1 cellular context compared by ENCODE assay signal in genomic region chr6:100948381-100949133, GRCh38.
TF ChIP-seq lines count a peak whose summit lies in the region.

No MANE protein-coding gene starts in this region.

TF ChIP-seq in HepG2, 621 proteins besides CTCF, POLR2A, EP300 and RAD21 (continued from another document and continues in another):
- no peak for TF ChIP-seq IRF9 (CRISPR knock-in tag; IDR thresholded peaks at IDR 0.05; ENCODE audit: borderline replicate concordance)
- no peak for TF ChIP-seq ZNF142 (CRISPR knock-in tag; IDR thresholded peaks at IDR 0.05)
- no peak for TF ChIP-seq NR0B2 (CRISPR knock-in tag; IDR thresholded peaks at IDR 0.05)
- TF ChIP-seq FLYWCH1 (CRISPR knock-in tag; IDR thresholded peaks at IDR 0.05) = no peak
- TF ChIP-seq BCL3 (CRISPR knock-in tag; IDR thresholded peaks at IDR 0.05) = no peak
- TF ChIP-seq RFX1 (IDR thresholded peaks at IDR 0.05) = no peak
- no peak for TF ChIP-seq KLF6 (CRISPR knock-in tag; IDR thresholded peaks at IDR 0.05)
- no peak for TF ChIP-seq ZNF230 (CRISPR knock-in tag; IDR thresholded peaks at IDR 0.05)
- no peak for TF ChIP-seq ZNF850 (CRISPR knock-in tag; conservative IDR thresholded peaks at IDR 0.05)
- TF ChIP-seq ZNF839 (CRISPR knock-in tag; IDR thresholded peaks at IDR 0.05; ENCODE audit: borderline replicate concordance) = no peak
- TF ChIP-seq ZNF83 (CRISPR knock-in tag; IDR thresholded peaks at IDR 0.05; ENCODE audit: borderline replicate concordance) = no peak
- TF ChIP-seq DNMT3B (CRISPR knock-in tag; conservative IDR thresholded peaks at IDR 0.05) = no peak
- TF ChIP-seq SMYD3 (CRISPR knock-in tag; IDR thresholded peaks at IDR 0.05) = no peak
- TF ChIP-seq SP5 (CRISPR knock-in tag; IDR thresholded peaks at IDR 0.05; ENCODE audit: borderline replicate concordance, low read depth) = no peak
- no peak for TF ChIP-seq AGO1 (IDR thresholded peaks at IDR 0.05; ENCODE audit: low read depth, low read length, poor library complexity, severe bottlenecking)
- TF ChIP-seq TCF7 (IDR thresholded peaks at IDR 0.05; ENCODE audit: low read depth) = peak; percentile 64
- TF ChIP-seq ZNF557 (CRISPR knock-in tag; IDR thresholded peaks at IDR 0.05) = no peak
- no peak for TF ChIP-seq PRPF4 (IDR thresholded peaks at IDR 0.05; ENCODE audit: low read depth, low read length, poor library complexity, severe bottlenecking)
- TF ChIP-seq SMARCC2 (IDR thresholded peaks at IDR 0.05) = no peak
- no peak for TF ChIP-seq ARNT (IDR thresholded peaks at IDR 0.05)
- TF ChIP-seq ZNF33A (CRISPR knock-in tag; IDR thresholded peaks at IDR 0.05; ENCODE audit: borderline replicate concordance) = no peak
- no peak for TF ChIP-seq MEIS2 (CRISPR knock-in tag; IDR thresholded peaks at IDR 0.05)
- TF ChIP-seq ZBTB14 (CRISPR knock-in tag; IDR thresholded peaks at IDR 0.05) = no peak
- TF ChIP-seq ETV5 (CRISPR knock-in tag; IDR thresholded peaks at IDR 0.05; ENCODE audit: borderline replicate concordance) = 0 out of 2 replicates have a peak, but pooled peaks have one; percentile 37
- TF ChIP-seq NRL (CRISPR knock-in tag; IDR thresholded peaks at IDR 0.05; ENCODE audit: borderline replicate concordance) = no peak
- no peak for TF ChIP-seq SRSF1 (optimal IDR thresholded peaks at IDR 0.05; ENCODE audit: low read depth, low read length)
- no peak for TF ChIP-seq ATF6 (CRISPR knock-in tag; conservative IDR thresholded peaks at IDR 0.05)
- no peak for TF ChIP-seq JARID2 (CRISPR knock-in tag; IDR thresholded peaks at IDR 0.05; ENCODE audit: insufficient replicate concordance)
- TF ChIP-seq ZNF292 (CRISPR knock-in tag; IDR thresholded peaks at IDR 0.05; ENCODE audit: borderline replicate concordance, low read depth) = no peak
- no peak for TF ChIP-seq LBX2 (CRISPR knock-in tag; IDR thresholded peaks at IDR 0.05; ENCODE audit: borderline replicate concordance)
- no peak for TF ChIP-seq ZNF672 (CRISPR knock-in tag; IDR thresholded peaks at IDR 0.05)
- TF ChIP-seq U2AF2 (IDR thresholded peaks at IDR 0.05; ENCODE audit: low read depth, low read length) = no peak
- no peak for TF ChIP-seq TMF1 (CRISPR knock-in tag; IDR thresholded peaks at IDR 0.05; ENCODE audit: low read depth)
- no peak for TF ChIP-seq TCF7L2 (IDR thresholded peaks at IDR 0.05; ENCODE audit: low read depth, low read length)
- TF ChIP-seq ZBTB20 (CRISPR knock-in tag; IDR thresholded peaks at IDR 0.05; ENCODE audit: borderline replicate concordance, low read depth) = peak; percentile 72; the same call in 1 of the 2 replicates
- TF ChIP-seq ZMYM3 (CRISPR knock-in tag; IDR thresholded peaks at IDR 0.05) = no peak
- no peak for TF ChIP-seq ZNF234 (CRISPR knock-in tag; conservative IDR thresholded peaks at IDR 0.05)
- TF ChIP-seq ZSCAN21 (CRISPR knock-in tag; IDR thresholded peaks at IDR 0.05; ENCODE audit: borderline replicate concordance) = no peak
- no peak for TF ChIP-seq PRDM15 (CRISPR knock-in tag; IDR thresholded peaks at IDR 0.05)
- TF ChIP-seq ZNF614 (CRISPR knock-in tag; IDR thresholded peaks at IDR 0.05; ENCODE audit: borderline replicate concordance) = no peak
- no peak for TF ChIP-seq ZNF644 (CRISPR knock-in tag; IDR thresholded peaks at IDR 0.05; ENCODE audit: low read depth)
- no peak for TF ChIP-seq STAT5B (CRISPR knock-in tag; IDR thresholded peaks at IDR 0.05)
- no peak for TF ChIP-seq PHF8 (CRISPR knock-in tag; IDR thresholded peaks at IDR 0.05)
- no peak for TF ChIP-seq KLF9 (CRISPR knock-in tag; IDR thresholded peaks at IDR 0.05; ENCODE audit: low read depth)
- TF ChIP-seq ZC3H13 (CRISPR knock-in tag; IDR thresholded peaks at IDR 0.05) = no peak
- no peak for TF ChIP-seq ZNF724P (CRISPR knock-in tag; IDR thresholded peaks at IDR 0.05; ENCODE audit: borderline replicate concordance)
- no peak for TF ChIP-seq ZNF530 (CRISPR knock-in tag; IDR thresholded peaks at IDR 0.05; ENCODE audit: low read depth)
- TF ChIP-seq DR1 (CRISPR knock-in tag; IDR thresholded peaks at IDR 0.05) = no peak
- no peak for TF ChIP-seq TCF12 (IDR thresholded peaks at IDR 0.05)
- no peak for TF ChIP-seq TCF12 (CRISPR knock-in tag; IDR thresholded peaks at IDR 0.05)
- TF ChIP-seq ZSCAN12 (CRISPR knock-in tag; IDR thresholded peaks at IDR 0.05) = no peak
- TF ChIP-seq ZBTB21 (CRISPR knock-in tag; IDR thresholded peaks at IDR 0.05) = peak; percentile 81
- TF ChIP-seq ZNF367 (CRISPR knock-in tag; IDR thresholded peaks at IDR 0.05; ENCODE audit: borderline replicate concordance) = no peak
- TF ChIP-seq ZNF678 (CRISPR knock-in tag; IDR thresholded peaks at IDR 0.05) = no peak
- no peak for TF ChIP-seq ZNF556 (CRISPR knock-in tag; IDR thresholded peaks at IDR 0.05; ENCODE audit: borderline replicate concordance)
- no peak for TF ChIP-seq MBD4 (IDR thresholded peaks at IDR 0.05; ENCODE audit: borderline replicate concordance, low read length)
- TF ChIP-seq AGO2 (optimal IDR thresholded peaks at IDR 0.05; ENCODE audit: low read depth, low read length) = no peak
- TF ChIP-seq HOXD1 (CRISPR knock-in tag; IDR thresholded peaks at IDR 0.05) = no peak
- no peak for TF ChIP-seq PBX2 (CRISPR knock-in tag; IDR thresholded peaks at IDR 0.05)
- no peak for TF ChIP-seq NCOA1 (CRISPR knock-in tag; IDR thresholded peaks at IDR 0.05)
